Comparison of ENCODE assay signal across 23 cellular contexts in the genomic region with DNA sequence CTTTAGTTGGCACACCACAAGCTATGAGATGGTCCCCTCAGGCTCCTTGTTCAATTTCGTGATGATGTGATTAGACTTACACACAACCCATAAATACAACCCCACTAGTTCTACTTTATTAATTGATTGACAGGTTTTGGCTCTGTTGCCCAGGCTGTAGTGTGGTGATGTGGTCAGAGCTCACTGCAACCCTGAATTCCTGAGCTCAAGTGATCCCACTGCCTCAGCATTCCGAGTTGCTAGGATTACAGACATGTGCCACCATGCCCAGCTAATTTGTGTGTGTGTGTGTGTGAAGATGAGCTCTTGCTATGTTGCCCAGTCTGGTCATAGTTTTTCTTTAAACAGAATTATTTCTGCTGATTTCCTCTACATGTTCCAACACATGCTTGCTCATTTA. TPM values are rescaled to one million over a fixed set of nuclear protein-coding genes. Genes with fewer than 3 reads are reported as not detected.
"Had no signal": no experiment of that assay in that cellular context is flagged by ENCODE, and none has a peak within 500 bp of the region (broad histone marks: within the 10 kb centered on the region; RNA-seq: fewer than 3 reads in every experiment).

No MANE protein-coding gene starts in this region.

- H3K36me3 ChIP-seq: gastrocnemius medialis, left ventricle myocardium inferior, lower lobe of right lung, tibial nerve, upper lobe of right lung, vagina had no signal

- H3K9me3 ChIP-seq: gastrocnemius medialis, left ventricle myocardium inferior, lower lobe of right lung, psoas muscle, testis, tibial nerve, upper lobe of right lung, vagina had no signal

- H3K27ac ChIP-seq: coronary artery, gastrocnemius medialis, left ventricle myocardium inferior, lower lobe of right lung, psoas muscle, skin epidermis, testis, tibial nerve, upper lobe of right lung, vagina had no signal

- DNase-seq: effector CD8-positive, alpha-beta T cell; gastrocnemius medialis; glutamatergic neuron; islet precursor cell; left ventricle myocardium inferior; lower lobe of right lung; mesendoderm; naive thymus-derived CD4-positive, alpha-beta T cell; nephron progenitor cell; psoas muscle; retina; stimulated activated CD4-positive, alpha-beta T cell treated with anti-CD3 and anti-CD28 coated beads, Interleukin-2, amount 100 ng/mL, for 24 hours; stimulated activated CD4-positive, alpha-beta T cell treated with anti-CD3 and anti-CD28 coated beads, Interleukin-4, amount 100 ng/mL, for 4 hours; stimulated activated naive B cell treated with anti-CD40 and anti-IgM and Interleukin-4, amounts not matched to agents 10 μg/mL and 1 μg/mL and 100 μg/mL, for 72 hours; stimulated activated naive CD8-positive, alpha-beta T cell treated with anti-CD3 and anti-CD28 coated beads, Interleukin-15, amount 100 ng/mL, for 72 hours; testis; upper lobe of right lung had no signal

- ATAC-seq: gastrocnemius medialis; lower lobe of right lung; naive thymus-derived CD4-positive, alpha-beta T cell; psoas muscle; sciatic nerve; stimulated activated naive B cell treated with anti-CD40 and anti-IgM and Interleukin-4, amounts not matched to agents 10 μg/mL and 1 μg/mL and 100 μg/mL, for 72 hours; stimulated activated naive CD8-positive, alpha-beta T cell treated with anti-CD3 and anti-CD28 coated beads, Interleukin-15, amount 100 ng/mL, for 72 hours; upper lobe of right lung had no signal

- H3K4me1 ChIP-seq: gastrocnemius medialis, left ventricle myocardium inferior, lower lobe of right lung, psoas muscle, testis, tibial nerve, upper lobe of right lung, vagina had no signal

- H3K27me3 ChIP-seq: gastrocnemius medialis, testis, tibial nerve, upper lobe of right lung, vagina had no signal

- H3K4me3 ChIP-seq: coronary artery, gastrocnemius medialis, left ventricle myocardium inferior, lower lobe of right lung, psoas muscle, skin epidermis, testis, tibial nerve, upper lobe of right lung, vagina had no signal

RNA-seq across cellular contexts. Expression of a gene that starts 17.5 kb away (rescaled TPM):
- total RNA-seq: dermis microvascular lymphatic vessel endothelial cell; naive thymus-derived CD4-positive, alpha-beta T cell; psoas muscle had no signal
- polyA plus RNA-seq: naive thymus-derived CD4-positive, alpha-beta T cell had no signal
